ENCODE assay signal across 17 cellular contexts in genomic region chr22:26446808-26447515, GRCh38. TPM values are rescaled to one million over a fixed set of nuclear protein-coding genes. Genes with fewer than 3 reads are reported as not detected.
DNase-seq lines count a peak whose midpoint lies in the region; ATAC-seq and TF ChIP-seq lines count a peak whose summit lies in the region.
"Had no signal": no experiment of that assay in that cellular context is flagged by ENCODE, and none has a peak within 500 bp of the region (broad histone marks: within the 10 kb centered on the region; RNA-seq: fewer than 3 reads in every experiment).

No MANE protein-coding gene starts in this region.

- H3K9me3 Mint-ChIP-seq in activated T-cell treated with anti-CD3 and anti-CD28 coated beads, Interleukin-2, amount 50 U/mL, for 24 hours = no peaks in the 10 kb centered on the region
- no peaks in the 10 kb centered on the region for H3K9me3 Mint-ChIP-seq in WTC11
- H3K9me3 Mint-ChIP-seq: CD8-positive, alpha-beta T cell had no signal

- WGBS in lower leg skin, 2 donors = 76 to 79% methylated on average over 17 of the region's 17 CpGs
- 77 to 89% (median 87%) methylated on average over 17 of the region's 17 CpGs for WGBS in stomach, 5 donors
- WGBS in spleen, 5 donors = 87 to 89% (median 88%) methylated on average over 17 of the region's 17 CpGs

- H3K4me1 ChIP-seq in stomach (peaks cover 0 to 15% (median 0%) of the 10 kb centered on the region in 4 donors), spleen (peaks cover 0 to 4% (median 0%) of the 10 kb centered on the region in 6 donors)

- H3K27ac Mint-ChIP-seq in activated T-cell treated with anti-CD3 and anti-CD28 coated beads, Interleukin-2, amount 50 U/mL, for 24 hours = peak overlapping the region; percentile 3
- peak overlapping the region; percentile 77 for H3K27ac Mint-ChIP-seq in WTC11
- H3K27ac Mint-ChIP-seq: CD8-positive, alpha-beta T cell had no signal

- H3K27me3 Mint-ChIP-seq in activated T-cell treated with anti-CD3 and anti-CD28 coated beads, Interleukin-2, amount 50 U/mL, for 24 hours = no peaks in the 10 kb centered on the region
- no peaks in the 10 kb centered on the region for H3K27me3 Mint-ChIP-seq in WTC11 (ENCODE audit: low read depth)

- H3K9me3 ChIP-seq in stomach = no peaks in the 10 kb centered on the region
- no peaks in the 10 kb centered on the region for H3K9me3 ChIP-seq in spleen
- H3K9me3 ChIP-seq: BLaER1 had no signal

- H3K36me3 Mint-ChIP-seq in activated T-cell treated with anti-CD3 and anti-CD28 coated beads, Interleukin-2, amount 50 U/mL, for 24 hours (ENCODE audit: low read depth) = peaks cover 50% of the 10 kb centered on the region
- H3K36me3 Mint-ChIP-seq in WTC11 = peaks cover 6% of the 10 kb centered on the region

- no peak for TF ChIP-seq CTCF in WTC11 (IDR thresholded peaks at IDR 0.05)
- no peak for TF ChIP-seq CTCF in lower leg skin (IDR thresholded peaks at IDR 0.05)
- TF ChIP-seq CTCF in stomach (IDR thresholded peaks at IDR 0.05) = no peak
- TF ChIP-seq CTCF in spleen (IDR thresholded peaks at IDR 0.05 in 8 of 11, conservative IDR thresholded peaks at IDR 0.05 in 3 of 11) = no peak

- H3K27me3 ChIP-seq in stomach (no peaks in the 10 kb centered on the region), spleen (replicated peaks in 1 of 7) (no peaks in the 10 kb centered on the region)
- H3K27me3 ChIP-seq: BLaER1 had no signal

- H3K4me3 ChIP-seq in lower leg skin (ENCODE audit: low read depth, poor library complexity, severe bottlenecking) = peak overlapping the region; percentile 2
- H3K4me3 ChIP-seq in stomach = peak overlapping the region in 1 of 4 donors; percentile 0
- H3K4me3 ChIP-seq in spleen = no peak overlapping the region
- H3K4me3 ChIP-seq: BLaER1 had no signal

- ATAC-seq in WTC11 = no peak
- ATAC-seq: CD8-positive, alpha-beta T cell; PC-3 had no signal

- peak overlapping the region in 1 of 5 donors; percentile 69 for H3K27ac ChIP-seq in stomach
- H3K27ac ChIP-seq in spleen = no peak overlapping the region
- H3K27ac ChIP-seq: BLaER1 had no signal

- DNase-seq in activated T-cell treated with anti-CD3 and anti-CD28 coated beads, Interleukin-2, amount 50 U/mL, for 24 hours = no peak
- DNase-seq in activated T-cell treated with anti-CD3 and anti-CD28 coated beads, Interleukin-2, amount 50 U/mL, for 48 hours = no peak
- DNase-seq in WTC11 (ENCODE audit: low spot score) = no peak
- peak in 1 of 2 donors; percentile 74 for DNase-seq in lower leg skin (ENCODE audit: low spot score in 2 of 2)
- peak; percentile 15 for DNase-seq in stomach
- DNase-seq in iPS-NIHi7 (ENCODE audit: extremely low spot score) = no peak
- DNase-seq in spleen = no peak
- no peak for DNase-seq in midbrain (lab: John Stamatoyannopoulos, UW)
- DNase-seq: CD8-positive, alpha-beta T cell; DND-41; HCEC 1CT; MV-4-11; NCI-H1417 treated with DMSO at 0.1 percent for 48 hours; NCI-H1930; NCI-H748 treated with DMSO at 0.1 percent for 48 hours; PC-3 had no signal

- POLR2A ChIA-PET in WTC11 (lab: Charles Lee) = no interaction called here

- no peak overlapping the region for H3K4me3 Mint-ChIP-seq in activated T-cell treated with anti-CD3 and anti-CD28 coated beads, Interleukin-2, amount 50 U/mL, for 24 hours
- H3K4me3 Mint-ChIP-seq in WTC11 = no peak overlapping the region
- H3K4me3 Mint-ChIP-seq: CD8-positive, alpha-beta T cell had no signal

- no peak for TF ChIP-seq EP300 in stomach (IDR thresholded peaks at IDR 0.05)

- TF ChIP-seq POLR2A in lower leg skin (IDR thresholded peaks at IDR 0.05) = no peak
- no peak for TF ChIP-seq POLR2A in stomach (IDR thresholded peaks at IDR 0.05)
- no peak for TF ChIP-seq POLR2A in spleen (IDR thresholded peaks at IDR 0.05)

- H3K36me3 ChIP-seq in stomach = peaks cover 10 to 39% (median 33%) of the 10 kb centered on the region in 4 donors
- H3K36me3 ChIP-seq in spleen = peaks cover 0 to 69% (median 15%) of the 10 kb centered on the region in 6 donors

- intact Hi-C loops in lower leg skin (cut with DNase I; ENCODE audit: low total_unique reads) = no loop called here
- intact Hi-C loops in stomach (cut with DNase I; ENCODE audit: low total_unique reads) = no loop called here
- intact Hi-C loops in spleen (cut with DNase I; ENCODE audit: low total_unique reads) = no loop called here

- CTCF ChIA-PET in WTC11 (lab: Charles Lee) = interaction anchor here (0.9 to 4.4 kb wide), 5 partner anchors 14 to 232 kb away, joined by 3 to 22 read pairs (median 4); no protein-coding TSS in a partner anchor

- H3K4me1 Mint-ChIP-seq in activated T-cell treated with anti-CD3 and anti-CD28 coated beads, Interleukin-2, amount 50 U/mL, for 24 hours (ENCODE audit: low read depth) = no peaks in the 10 kb centered on the region
- peaks cover 5% of the 10 kb centered on the region for H3K4me1 Mint-ChIP-seq in WTC11

TF ChIP-seq in WTC11, 78 proteins besides CTCF, POLR2A, EP300 and RAD21 (continues in another document):
- no peak for TF ChIP-seq TEAD4 (CRISPR knock-in tag; IDR thresholded peaks at IDR 0.05)
- no peak for TF ChIP-seq E2F1 (CRISPR knock-in tag; IDR thresholded peaks at IDR 0.05)
- no peak for TF ChIP-seq JUN (CRISPR knock-in tag; IDR thresholded peaks at IDR 0.05)
- no peak for TF ChIP-seq FOXP4 (CRISPR knock-in tag; IDR thresholded peaks at IDR 0.05)
- TF ChIP-seq ZBTB43 (CRISPR knock-in tag; IDR thresholded peaks at IDR 0.05) = no peak
- no peak for TF ChIP-seq ZSCAN18 (CRISPR knock-in tag; IDR thresholded peaks at IDR 0.05)
- TF ChIP-seq GABPB1 (CRISPR knock-in tag; IDR thresholded peaks at IDR 0.05) = no peak

RNA-seq across cellular contexts. Expression of gene ASPHD2, which starts 17.9 kb away (rescaled TPM):
- total RNA-seq in WTC11 (2021) = 7.1 to 8.1 TPM (median 8.0 TPM) in 3 replicates
- 10 to 100 TPM; 18.8 to 31.4 (median 22.2) TPM for total RNA-seq in lower leg skin
- 10 to 100 TPM in 2 of 5 donors, 1 to 10 TPM in 1, under 1 TPM in 2; 0.45 to 48.4 (median 6.1) TPM for total RNA-seq in stomach
- 1 to 10 TPM in 2 of 3 donors, under 1 TPM in 1; 0.93 to 6.0 (median 1.9) TPM for polyA plus RNA-seq in stomach
- total RNA-seq in spleen = 1 to 10 TPM; 4.5 to 8.0 (median 5.9) TPM
- polyA plus RNA-seq in spleen = 1 to 10 TPM; 2.1 to 4.1 (median 2.3) TPM

RNA-seq across cellular contexts. Expression of gene HPS4, which starts 36.6 kb away (rescaled TPM):
- total RNA-seq in WTC11 (2021) (41.1 to 48.1 TPM (median 42.7 TPM) in 3 replicates), lower leg skin (10 to 100 TPM; 40.5 to 68.0 (median 47.5) TPM), stomach (10 to 100 TPM; 12.3 to 46.1 (median 42.7) TPM), spleen (10 to 100 TPM; 34.0 to 56.6 (median 41.8) TPM)
- polyA plus RNA-seq in stomach (10 to 100 TPM; 10.3 to 15.1 (median 13.4) TPM), spleen (10 to 100 TPM; 15.2 to 23.9 (median 18.8) TPM)

RNA-seq across cellular contexts. Expression of gene SRRD, which starts 36.7 kb away (rescaled TPM):
- total RNA-seq in WTC11 (2021) = 20.0 to 25.1 TPM (median 22.9 TPM) in 3 replicates
- total RNA-seq in lower leg skin = 10 to 100 TPM; 10.3 to 21.5 (median 17.3) TPM
- 10 to 100 TPM in 3 of 5 donors, 1 to 10 TPM in 2; 4.0 to 64.2 (median 10.8) TPM for total RNA-seq in stomach
- polyA plus RNA-seq in stomach = 10 to 100 TPM in 1 of 3 donors, 1 to 10 TPM in 2; 6.8 to 16.2 (median 9.2) TPM
- total RNA-seq in spleen = 10 to 100 TPM; 16.4 to 21.1 (median 19.2) TPM
- polyA plus RNA-seq in spleen = 10 to 100 TPM in 2 of 3 donors, 1 to 10 TPM in 1; 9.9 to 13.9 (median 12.6) TPM
